ENCODE assay signal across 10 cellular contexts in the genomic region with DNA sequence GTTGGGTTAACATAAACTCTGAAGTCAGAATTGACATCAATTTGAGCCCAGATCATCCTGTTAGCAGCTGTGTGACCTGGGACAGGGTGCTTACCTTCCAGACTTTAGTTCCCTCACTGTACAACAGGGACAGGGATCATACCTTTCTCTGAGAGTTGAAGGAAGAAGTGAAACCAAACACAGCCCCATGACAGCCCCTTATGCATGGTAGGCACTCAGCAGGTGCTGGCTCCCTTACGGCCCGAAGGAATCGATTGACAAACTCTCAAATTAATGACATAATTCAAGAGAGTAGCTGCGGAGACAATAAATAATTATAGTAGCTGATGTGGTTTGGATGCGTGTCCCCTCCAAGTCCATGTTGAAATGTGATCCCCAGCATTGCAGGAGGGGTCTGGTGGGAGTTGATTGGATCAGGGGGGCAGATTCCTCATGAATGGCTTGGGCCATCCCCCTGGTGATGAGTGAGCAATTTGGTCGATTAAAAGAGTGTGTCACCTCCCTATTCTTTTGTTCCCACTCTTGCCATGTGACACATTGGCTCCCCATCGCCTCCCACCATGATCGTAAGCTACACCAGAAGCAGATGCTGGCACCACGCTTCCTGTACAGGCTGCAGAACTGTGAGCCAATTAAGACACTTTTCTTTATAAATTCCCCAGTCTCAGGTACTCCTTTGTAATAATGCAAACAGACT.
DNase-seq lines count a peak whose midpoint lies in the region; ATAC-seq, FAIRE-seq and TF ChIP-seq lines count a peak whose summit lies in the region.
"Had no signal": no experiment of that assay in that cellular context is flagged by ENCODE, and none has a peak within 500 bp of the region (broad histone marks: within the 10 kb centered on the region; RNA-seq: fewer than 3 reads in every experiment).

No MANE protein-coding gene starts in this region.

- no peak overlapping the region for H3K4me3 ChIP-seq in NB4 (ENCODE audit: low read depth, low read length)
- H3K4me3 ChIP-seq: SK-N-MC had no signal

- no peak for FAIRE-seq in H54 (lab: Jason Lieb, UNC)

- H3K36me3 Mint-ChIP-seq in activated CD8-positive, alpha-beta T cell treated with anti-CD3 and anti-CD28 coated beads for 36 hours (ENCODE audit: low read depth): peaks cover 15% of the 10 kb centered on the region

- no peaks in the 10 kb centered on the region for H3K27me3 Mint-ChIP-seq in activated CD8-positive, alpha-beta T cell treated with anti-CD3 and anti-CD28 coated beads for 36 hours

- TF ChIP-seq POLR2A in NB4 (IDR thresholded peaks at IDR 0.05; ENCODE audit: extremely low read depth, insufficient read length): no peak
- TF ChIP-seq POLR2A in H54 (IDR thresholded peaks at IDR 0.05; ENCODE audit: low read depth, low read length): no peak

- ATAC-seq in activated CD8-positive, alpha-beta T cell treated with anti-CD3 and anti-CD28 coated beads for 36 hours: peak; percentile 55
- ATAC-seq in GM19324 (IDR thresholded peaks at IDR 0.05; ENCODE audit: low FRiP score, unreplicated experiment): no peak

- intact Hi-C loops in activated CD8-positive, alpha-beta T cell treated with anti-CD3 and anti-CD28 coated beads for 36 hours (cut with micrococcal nuclease): no loop called here

- POLR2A ChIA-PET in activated CD8-positive, alpha-beta T cell treated with anti-CD3 and anti-CD28 coated beads for 36 hours (lab: Charles Lee): interaction anchor here (1.4 kb wide), 1 partner anchor 44 kb away, joined by 3 read pairs; no protein-coding TSS in a partner anchor

- H3K9me3 Mint-ChIP-seq in activated CD8-positive, alpha-beta T cell treated with anti-CD3 and anti-CD28 coated beads for 36 hours: no peaks in the 10 kb centered on the region

- peak overlapping the region; percentile 52 for H3K27ac Mint-ChIP-seq in activated CD8-positive, alpha-beta T cell treated with anti-CD3 and anti-CD28 coated beads for 36 hours
- H3K27ac Mint-ChIP-seq: progenitor cell of endocrine pancreas had no signal

- no peak for TF ChIP-seq CTCF in NB4 (IDR thresholded peaks at IDR 0.05; ENCODE audit: low read depth, low read length)
- TF ChIP-seq CTCF in activated CD8-positive, alpha-beta T cell treated with anti-CD3 and anti-CD28 coated beads for 36 hours (IDR thresholded peaks at IDR 0.05): no peak

- CTCF ChIA-PET in activated CD8-positive, alpha-beta T cell treated with anti-CD3 and anti-CD28 coated beads for 36 hours (lab: Charles Lee): interaction anchor here (1.5 kb wide), 1 partner anchor 33 kb away, joined by 7 read pairs; no protein-coding TSS in a partner anchor

- H3K4me1 Mint-ChIP-seq in activated CD8-positive, alpha-beta T cell treated with anti-CD3 and anti-CD28 coated beads for 36 hours (ENCODE audit: low read depth): peaks cover 76% of the 10 kb centered on the region

- DNase-seq in activated CD4-positive, alpha-beta T cell treated with anti-CD3 and anti-CD28 coated beads for 48 hours: peak; percentile 44
- DNase-seq in activated CD4-positive, alpha-beta T cell treated with anti-CD3 and anti-CD28 coated beads for 1 hour: no peak
- peak; percentile 46 for DNase-seq in NB4 (ENCODE audit: low read depth)
- DNase-seq in activated CD8-positive, alpha-beta T cell treated with anti-CD3 and anti-CD28 coated beads for 36 hours: peak; percentile 60
- DNase-seq in stimulated activated CD4-positive, alpha-beta T cell treated with anti-CD3 and anti-CD28 coated beads, Interleukin-4, amount 100 ng/mL, for 24 hours: peak; percentile 46
- no peak for DNase-seq in H54 (ENCODE audit: insufficient read length, low spot score)
- DNase-seq in mesenteric fat pad (ENCODE audit: low spot score): no peak

- no peak overlapping the region for H3K4me3 Mint-ChIP-seq in activated CD8-positive, alpha-beta T cell treated with anti-CD3 and anti-CD28 coated beads for 36 hours

Comparison
In these comparisons a context has a peak if more than half of its experiments do, and no peak if none do; other contexts are left out.
1. DNase-seq: peak in activated CD4-positive, alpha-beta T cell treated with anti-CD3 and anti-CD28 coated beads for 48 hours (single experiment), NB4 (single experiment), activated CD8-positive, alpha-beta T cell treated with anti-CD3 and anti-CD28 coated beads for 36 hours (single experiment) and stimulated activated CD4-positive, alpha-beta T cell treated with anti-CD3 and anti-CD28 coated beads, Interleukin-4, amount 100 ng/mL, for 24 hours (single experiment); none in activated CD4-positive, alpha-beta T cell treated with anti-CD3 and anti-CD28 coated beads for 1 hour (single experiment), H54 (single experiment) and mesenteric fat pad (single experiment).